Comparison of ENCODE assay signal across 1 cellular context in the genomic region with DNA sequence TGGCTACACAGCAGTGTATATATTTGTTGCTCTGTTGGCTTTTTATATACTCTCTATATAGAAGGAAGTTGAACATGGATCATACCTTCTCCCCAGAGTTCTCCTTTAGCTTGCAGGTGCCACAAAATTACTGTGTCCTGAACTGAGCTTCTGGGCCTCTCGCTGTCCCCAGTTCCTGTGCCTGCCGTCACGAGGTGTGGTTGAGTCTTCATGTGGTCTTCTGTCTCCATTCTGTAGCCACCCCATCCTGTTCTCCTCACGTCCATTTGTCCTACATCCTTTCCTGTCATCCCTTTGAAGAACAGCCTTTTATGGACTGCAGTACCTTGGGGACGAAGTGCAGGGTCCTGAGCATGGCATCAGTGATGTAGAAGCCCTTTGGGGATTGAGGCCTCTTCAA.
TF ChIP-seq lines count a peak whose summit lies in the region.

No MANE protein-coding gene starts in this region.

TF ChIP-seq in WTC11, 78 proteins besides CTCF, POLR2A, EP300 and RAD21 (continued from another document):
- TF ChIP-seq, protein P1, sequence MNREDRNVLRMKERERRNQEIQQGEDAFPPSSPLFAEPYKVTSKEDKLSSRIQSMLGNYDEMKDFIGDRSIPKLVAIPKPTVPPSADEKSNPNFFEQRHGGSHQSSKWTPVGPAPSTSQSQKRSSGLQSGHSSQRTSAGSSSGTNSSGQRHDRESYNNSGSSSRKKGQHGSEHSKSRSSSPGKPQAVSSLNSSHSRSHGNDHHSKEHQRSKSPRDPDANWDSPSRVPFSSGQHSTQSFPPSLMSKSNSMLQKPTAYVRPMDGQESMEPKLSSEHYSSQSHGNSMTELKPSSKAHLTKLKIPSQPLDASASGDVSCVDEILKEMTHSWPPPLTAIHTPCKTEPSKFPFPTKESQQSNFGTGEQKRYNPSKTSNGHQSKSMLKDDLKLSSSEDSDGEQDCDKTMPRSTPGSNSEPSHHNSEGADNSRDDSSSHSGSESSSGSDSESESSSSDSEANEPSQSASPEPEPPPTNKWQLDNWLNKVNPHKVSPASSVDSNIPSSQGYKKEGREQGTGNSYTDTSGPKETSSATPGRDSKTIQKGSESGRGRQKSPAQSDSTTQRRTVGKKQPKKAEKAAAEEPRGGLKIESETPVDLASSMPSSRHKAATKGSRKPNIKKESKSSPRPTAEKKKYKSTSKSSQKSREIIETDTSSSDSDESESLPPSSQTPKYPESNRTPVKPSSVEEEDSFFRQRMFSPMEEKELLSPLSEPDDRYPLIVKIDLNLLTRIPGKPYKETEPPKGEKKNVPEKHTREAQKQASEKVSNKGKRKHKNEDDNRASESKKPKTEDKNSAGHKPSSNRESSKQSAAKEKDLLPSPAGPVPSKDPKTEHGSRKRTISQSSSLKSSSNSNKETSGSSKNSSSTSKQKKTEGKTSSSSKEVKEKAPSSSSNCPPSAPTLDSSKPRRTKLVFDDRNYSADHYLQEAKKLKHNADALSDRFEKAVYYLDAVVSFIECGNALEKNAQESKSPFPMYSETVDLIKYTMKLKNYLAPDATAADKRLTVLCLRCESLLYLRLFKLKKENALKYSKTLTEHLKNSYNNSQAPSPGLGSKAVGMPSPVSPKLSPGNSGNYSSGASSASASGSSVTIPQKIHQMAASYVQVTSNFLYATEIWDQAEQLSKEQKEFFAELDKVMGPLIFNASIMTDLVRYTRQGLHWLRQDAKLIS (CRISPR knock-in tag; IDR thresholded peaks at IDR 0.05; ENCODE audit: borderline replicate concordance) = no peak
- no peak for TF ChIP-seq NR2C2 (CRISPR knock-in tag; IDR thresholded peaks at IDR 0.05)
- TF ChIP-seq, protein P2, sequence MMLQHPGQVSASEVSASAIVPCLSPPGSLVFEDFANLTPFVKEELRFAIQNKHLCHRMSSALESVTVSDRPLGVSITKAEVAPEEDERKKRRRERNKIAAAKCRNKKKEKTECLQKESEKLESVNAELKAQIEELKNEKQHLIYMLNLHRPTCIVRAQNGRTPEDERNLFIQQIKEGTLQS (CRISPR knock-in tag; conservative IDR thresholded peaks at IDR 0.05) = no peak
- no peak for TF ChIP-seq NFYB (CRISPR knock-in tag; conservative IDR thresholded peaks at IDR 0.05; ENCODE audit: low read depth)
- TF ChIP-seq, protein P3, sequence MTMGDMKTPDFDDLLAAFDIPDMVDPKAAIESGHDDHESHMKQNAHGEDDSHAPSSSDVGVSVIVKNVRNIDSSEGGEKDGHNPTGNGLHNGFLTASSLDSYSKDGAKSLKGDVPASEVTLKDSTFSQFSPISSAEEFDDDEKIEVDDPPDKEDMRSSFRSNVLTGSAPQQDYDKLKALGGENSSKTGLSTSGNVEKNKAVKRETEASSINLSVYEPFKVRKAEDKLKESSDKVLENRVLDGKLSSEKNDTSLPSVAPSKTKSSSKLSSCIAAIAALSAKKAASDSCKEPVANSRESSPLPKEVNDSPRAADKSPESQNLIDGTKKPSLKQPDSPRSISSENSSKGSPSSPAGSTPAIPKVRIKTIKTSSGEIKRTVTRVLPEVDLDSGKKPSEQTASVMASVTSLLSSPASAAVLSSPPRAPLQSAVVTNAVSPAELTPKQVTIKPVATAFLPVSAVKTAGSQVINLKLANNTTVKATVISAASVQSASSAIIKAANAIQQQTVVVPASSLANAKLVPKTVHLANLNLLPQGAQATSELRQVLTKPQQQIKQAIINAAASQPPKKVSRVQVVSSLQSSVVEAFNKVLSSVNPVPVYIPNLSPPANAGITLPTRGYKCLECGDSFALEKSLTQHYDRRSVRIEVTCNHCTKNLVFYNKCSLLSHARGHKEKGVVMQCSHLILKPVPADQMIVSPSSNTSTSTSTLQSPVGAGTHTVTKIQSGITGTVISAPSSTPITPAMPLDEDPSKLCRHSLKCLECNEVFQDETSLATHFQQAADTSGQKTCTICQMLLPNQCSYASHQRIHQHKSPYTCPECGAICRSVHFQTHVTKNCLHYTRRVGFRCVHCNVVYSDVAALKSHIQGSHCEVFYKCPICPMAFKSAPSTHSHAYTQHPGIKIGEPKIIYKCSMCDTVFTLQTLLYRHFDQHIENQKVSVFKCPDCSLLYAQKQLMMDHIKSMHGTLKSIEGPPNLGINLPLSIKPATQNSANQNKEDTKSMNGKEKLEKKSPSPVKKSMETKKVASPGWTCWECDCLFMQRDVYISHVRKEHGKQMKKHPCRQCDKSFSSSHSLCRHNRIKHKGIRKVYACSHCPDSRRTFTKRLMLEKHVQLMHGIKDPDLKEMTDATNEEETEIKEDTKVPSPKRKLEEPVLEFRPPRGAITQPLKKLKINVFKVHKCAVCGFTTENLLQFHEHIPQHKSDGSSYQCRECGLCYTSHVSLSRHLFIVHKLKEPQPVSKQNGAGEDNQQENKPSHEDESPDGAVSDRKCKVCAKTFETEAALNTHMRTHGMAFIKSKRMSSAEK (CRISPR knock-in tag; IDR thresholded peaks at IDR 0.05; ENCODE audit: borderline replicate concordance) = no peak
- TF ChIP-seq NR3C1 (CRISPR knock-in tag; conservative IDR thresholded peaks at IDR 0.05; ENCODE audit: low read depth) = no peak
- TF ChIP-seq FOXJ3 (CRISPR knock-in tag; IDR thresholded peaks at IDR 0.05; ENCODE audit: borderline replicate concordance) = no peak
- TF ChIP-seq TCF7 (CRISPR knock-in tag; IDR thresholded peaks at IDR 0.05; ENCODE audit: low read depth) = no peak
- no peak for TF ChIP-seq GTF2I (CRISPR knock-in tag; conservative IDR thresholded peaks at IDR 0.05)
- TF ChIP-seq TP53 (CRISPR knock-in tag; IDR thresholded peaks at IDR 0.05) = no peak
- no peak for TF ChIP-seq NR1H2 (CRISPR knock-in tag; IDR thresholded peaks at IDR 0.05)
- TF ChIP-seq ZNF263 (CRISPR knock-in tag; IDR thresholded peaks at IDR 0.05; ENCODE audit: low read depth) = no peak
- no peak for TF ChIP-seq ZNF281 (CRISPR knock-in tag; IDR thresholded peaks at IDR 0.05)
- TF ChIP-seq, protein P4, sequence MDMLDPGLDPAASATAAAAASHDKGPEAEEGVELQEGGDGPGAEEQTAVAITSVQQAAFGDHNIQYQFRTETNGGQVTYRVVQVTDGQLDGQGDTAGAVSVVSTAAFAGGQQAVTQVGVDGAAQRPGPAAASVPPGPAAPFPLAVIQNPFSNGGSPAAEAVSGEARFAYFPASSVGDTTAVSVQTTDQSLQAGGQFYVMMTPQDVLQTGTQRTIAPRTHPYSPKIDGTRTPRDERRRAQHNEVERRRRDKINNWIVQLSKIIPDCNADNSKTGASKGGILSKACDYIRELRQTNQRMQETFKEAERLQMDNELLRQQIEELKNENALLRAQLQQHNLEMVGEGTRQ (CRISPR knock-in tag; IDR thresholded peaks at IDR 0.05) = no peak
